19 cellular contexts compared by ENCODE assay signal in the genomic region with DNA sequence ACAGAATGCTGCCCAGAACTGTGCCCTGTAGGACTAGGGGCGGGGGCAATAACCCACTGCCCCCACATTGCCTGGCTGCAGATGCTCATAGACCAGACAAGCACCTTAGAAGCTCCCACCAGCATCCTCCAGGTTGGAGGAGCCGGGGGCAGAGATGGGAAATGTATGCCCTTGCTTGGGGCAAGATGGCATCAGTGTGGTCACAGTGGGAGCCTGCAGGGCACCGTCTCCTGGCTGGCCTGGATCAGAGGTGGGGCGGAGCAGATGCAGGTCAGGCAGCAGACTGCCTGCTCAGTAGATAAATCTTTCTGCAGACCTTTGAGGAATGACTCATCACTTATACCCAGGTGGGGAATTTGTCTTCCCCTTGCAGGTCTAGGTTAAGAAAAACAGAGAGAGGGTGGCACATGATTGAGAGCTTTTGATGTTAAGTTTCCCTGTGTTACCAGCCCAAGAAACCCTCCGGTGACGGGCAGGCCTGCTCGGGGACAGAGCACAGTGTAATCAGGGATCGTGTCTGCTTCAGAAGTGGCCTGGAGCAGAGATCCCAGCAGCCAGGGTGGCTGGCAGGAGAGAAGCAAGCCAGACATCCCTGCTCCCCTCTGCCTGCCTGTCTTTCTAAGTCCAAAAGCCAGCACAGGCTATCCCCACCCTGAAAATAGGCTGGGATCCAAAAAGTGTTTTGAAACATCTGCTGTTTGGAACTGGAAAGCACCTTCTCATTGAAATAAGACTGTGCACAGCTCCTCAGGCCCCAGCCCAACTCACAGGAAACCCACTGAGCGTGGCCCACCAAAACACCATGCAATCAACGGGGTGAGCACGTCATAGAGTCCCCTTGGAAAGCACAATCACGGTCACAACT. TPM values are rescaled to one million over a fixed set of nuclear protein-coding genes. Genes with fewer than 3 reads are reported as not detected.
DNase-seq lines count a peak whose midpoint lies in the region; ATAC-seq and TF ChIP-seq lines count a peak whose summit lies in the region.
"Had no signal": no experiment of that assay in that cellular context is flagged by ENCODE, and none has a peak within 500 bp of the region (broad histone marks: within the 10 kb centered on the region; RNA-seq: fewer than 3 reads in every experiment).

No MANE protein-coding gene starts in this region.

- H3K27ac Mint-ChIP-seq in activated naive CD4-positive, alpha-beta T cell treated with anti-CD3 and anti-CD28 coated beads, Interleukin-2, amount 10 ng/mL, durations not matched to agents 7 days and 5 days: no peak overlapping the region
- H3K27ac Mint-ChIP-seq: activated CD4-positive, alpha-beta T cell treated with anti-CD3 and anti-CD28 coated beads for 36 hours; activated naive CD4-positive, alpha-beta T cell treated with anti-CD3 and anti-CD28 coated beads for 36 hours; B cell; naive B cell had no signal

- no peaks in the 10 kb centered on the region for H3K9me3 ChIP-seq in spleen
- H3K9me3 ChIP-seq in gastroesophageal sphincter: peaks cover 0 to 12% (median 0%) of the 10 kb centered on the region in 3 donors
- H3K9me3 ChIP-seq: lower lobe of right lung had no signal

- H3K36me3 Mint-ChIP-seq in activated naive CD4-positive, alpha-beta T cell treated with anti-CD3 and anti-CD28 coated beads, Interleukin-2, amount 10 ng/mL, durations not matched to agents 7 days and 5 days: no peaks in the 10 kb centered on the region

- no peak for TF ChIP-seq EP300 in gastroesophageal sphincter (IDR thresholded peaks at IDR 0.05)

- H3K36me3 ChIP-seq in spleen (no peaks in the 10 kb centered on the region), gastroesophageal sphincter (no peaks in the 10 kb centered on the region)
- H3K36me3 ChIP-seq: lower lobe of right lung, tibial artery had no signal

- intact Hi-C loops in spleen (cut with DNase I; ENCODE audit: low total_unique reads): no loop called here

- H3K4me1 Mint-ChIP-seq in activated naive CD4-positive, alpha-beta T cell treated with anti-CD3 and anti-CD28 coated beads, Interleukin-2, amount 10 ng/mL, durations not matched to agents 7 days and 5 days: no peaks in the 10 kb centered on the region
- H3K4me1 Mint-ChIP-seq: activated CD4-positive, alpha-beta T cell treated with anti-CD3 and anti-CD28 coated beads for 36 hours; B cell; naive B cell had no signal

- DNase-seq in AG20443 (ENCODE audit: low spot score) (peak; percentile 27), DMS53 treated with DMSO at 0.1 percent for 48 hours (lab: John Stamatoyannopoulos, UW; ENCODE audit: unreplicated experiment) (peak; percentile 27), SW480 (ENCODE audit: low spot score) (peak; percentile 61), left lobe of liver (ENCODE audit: low spot score) (peak; percentile 11), NCI-H226 (no peak), spleen (no peak)
- DNase-seq in activated naive CD4-positive, alpha-beta T cell treated with anti-CD3 and anti-CD28 coated beads, Interleukin-2, amount 10 ng/mL, durations not matched to agents 7 days and 5 days: no peak
- DNase-seq: activated CD4-positive, alpha-beta T cell treated with anti-CD3 and anti-CD28 coated beads for 36 hours; activated naive CD4-positive, alpha-beta T cell treated with anti-CD3 and anti-CD28 coated beads for 36 hours; DMS153; GOT3; Karpas-422; lower lobe of right lung; naive B cell; NCI-H1417 treated with DMSO at 0.1 percent for 48 hours; small intestine had no signal

- H3K27me3 Mint-ChIP-seq in activated naive CD4-positive, alpha-beta T cell treated with anti-CD3 and anti-CD28 coated beads, Interleukin-2, amount 10 ng/mL, durations not matched to agents 7 days and 5 days: peaks cover 23% of the 10 kb centered on the region

- WGBS in spleen, 5 donors: 53 to 69% (median 65%) methylated on average over 12 of the region's 12 CpGs
- WGBS in gastroesophageal sphincter (ENCODE audit: low coverage in 1 of 2), 2 donors: 40 to 80% methylated on average over 1 of the region's 12 CpGs

- TF ChIP-seq CTCF in spleen (IDR thresholded peaks at IDR 0.05 in 8 of 11, conservative IDR thresholded peaks at IDR 0.05 in 3 of 11) (no peak), gastroesophageal sphincter (IDR thresholded peaks at IDR 0.05) (no peak)

- H3K9me3 Mint-ChIP-seq in activated naive CD4-positive, alpha-beta T cell treated with anti-CD3 and anti-CD28 coated beads, Interleukin-2, amount 10 ng/mL, durations not matched to agents 7 days and 5 days: no peaks in the 10 kb centered on the region
- H3K9me3 Mint-ChIP-seq: activated naive CD4-positive, alpha-beta T cell treated with anti-CD3 and anti-CD28 coated beads for 36 hours had no signal

- H3K27ac ChIP-seq in spleen (no peak overlapping the region), gastroesophageal sphincter (no peak overlapping the region)
- H3K27ac ChIP-seq: lower lobe of right lung, tibial artery had no signal

- CTCF ChIA-PET in activated naive CD4-positive, alpha-beta T cell treated with anti-CD3 and anti-CD28 coated beads, Interleukin-2, amount 10 ng/mL, durations not matched to agents 7 days and 5 days (lab: Charles Lee): no interaction called here

- H3K27me3 ChIP-seq in spleen (replicated peaks in 1 of 7) (peaks cover 0 to 40% (median 0%) of the 10 kb centered on the region in 7 donors), gastroesophageal sphincter (peaks cover 51% of the 10 kb centered on the region)

- TF ChIP-seq POLR2A in spleen (IDR thresholded peaks at IDR 0.05): no peak
- no peak for TF ChIP-seq POLR2A in gastroesophageal sphincter (IDR thresholded peaks at IDR 0.05)

- ATAC-seq in left lobe of liver (no peak), gastroesophageal sphincter (no peak)
- ATAC-seq: activated CD4-positive, alpha-beta T cell treated with anti-CD3 and anti-CD28 coated beads for 36 hours; lower lobe of right lung had no signal

- H3K4me3 ChIP-seq in spleen: no peak overlapping the region
- H3K4me3 ChIP-seq in gastroesophageal sphincter: no peak overlapping the region
- H3K4me3 ChIP-seq: lower lobe of right lung, tibial artery had no signal

- no peaks in the 10 kb centered on the region for H3K4me1 ChIP-seq in spleen
- H3K4me1 ChIP-seq in gastroesophageal sphincter: no peaks in the 10 kb centered on the region
- H3K4me1 ChIP-seq: lower lobe of right lung, tibial artery had no signal

- no peak overlapping the region for H3K4me3 Mint-ChIP-seq in activated naive CD4-positive, alpha-beta T cell treated with anti-CD3 and anti-CD28 coated beads, Interleukin-2, amount 10 ng/mL, durations not matched to agents 7 days and 5 days
- H3K4me3 Mint-ChIP-seq: activated CD4-positive, alpha-beta T cell treated with anti-CD3 and anti-CD28 coated beads for 36 hours; activated naive CD4-positive, alpha-beta T cell treated with anti-CD3 and anti-CD28 coated beads for 36 hours; B cell; naive B cell had no signal

RNA-seq across cellular contexts. Expression of a gene that starts 50.7 kb away (rescaled TPM):
- total RNA-seq in left lobe of liver (271 TPM), spleen (1,000 to 10,000 TPM in 1 of 7 donors, 100 to 1,000 TPM in 6; 311 to 1,013 (median 730) TPM), gastroesophageal sphincter (100 to 1,000 TPM; 407 to 628 (median 526) TPM)
- polyA plus RNA-seq in spleen: 1,000 to 10,000 TPM; 2,252 to 3,463 (median 3,460) TPM

Comparison
In these comparisons a context has a peak if more than half of its experiments do, and no peak if none do; other contexts are left out.
1. DNase-seq: peak in AG20443 (single experiment), DMS53 treated with DMSO at 0.1 percent for 48 hours (single experiment), SW480 (single experiment) and left lobe of liver (single experiment); none in activated naive CD4-positive, alpha-beta T cell treated with anti-CD3 and anti-CD28 coated beads, Interleukin-2, amount 10 ng/mL, durations not matched to agents 7 days and 5 days (single experiment), NCI-H226 (single experiment) and spleen (single experiment).